Comparison of ENCODE assay signal across 9 cellular contexts in the genomic region with DNA sequence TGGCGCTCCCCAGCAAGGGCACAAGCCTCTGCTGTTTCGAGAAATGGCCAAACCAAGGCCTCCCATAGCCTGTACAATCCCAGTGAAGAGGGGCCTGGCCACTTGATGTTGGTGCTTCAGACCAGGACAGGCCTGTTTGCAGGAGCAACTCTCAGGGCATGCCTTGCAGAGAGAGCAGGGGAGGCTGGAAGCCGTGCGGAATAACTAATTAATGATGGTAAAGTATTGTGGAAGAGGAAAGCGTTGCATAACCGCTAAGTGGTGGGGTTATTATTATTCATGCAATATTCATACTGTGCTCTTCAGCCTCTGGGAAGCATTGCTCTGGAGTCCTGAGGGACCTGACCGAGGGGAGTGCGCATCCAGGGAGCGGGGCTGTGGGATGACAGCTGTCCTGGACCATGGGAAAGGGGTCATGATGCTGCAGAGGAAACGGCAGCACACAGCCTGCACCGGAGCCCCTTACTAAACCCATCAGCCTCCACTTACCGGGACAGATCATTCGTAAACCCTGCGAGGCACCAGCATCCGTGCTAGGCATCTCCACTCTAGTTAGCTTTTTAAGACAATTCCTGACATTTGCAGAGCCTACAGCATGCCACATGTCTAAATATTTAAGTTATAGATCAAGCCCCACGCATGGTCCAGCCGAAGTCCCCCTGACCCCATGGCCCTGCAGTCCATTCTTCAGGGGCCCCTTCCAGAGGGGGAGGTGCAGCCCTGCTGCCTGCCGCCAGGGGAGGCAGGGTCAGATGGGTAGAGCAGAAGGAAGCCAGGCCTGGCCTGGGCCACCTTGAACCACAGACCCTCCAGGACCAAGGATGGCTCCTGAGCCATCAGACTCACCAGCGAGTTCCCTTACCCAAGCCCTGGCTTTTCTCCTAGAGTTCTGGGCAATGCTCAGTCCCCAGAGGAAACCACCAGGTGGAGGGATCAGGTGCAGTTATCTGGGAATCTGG. TPM values are rescaled to one million over a fixed set of nuclear protein-coding genes. Genes with fewer than 3 reads are reported as not detected.
DNase-seq lines count a peak whose midpoint lies in the region; ATAC-seq, FAIRE-seq and TF ChIP-seq lines count a peak whose summit lies in the region.
"Had no signal": no experiment of that assay in that cellular context is flagged by ENCODE, and none has a peak within 500 bp of the region (broad histone marks: within the 10 kb centered on the region; RNA-seq: fewer than 3 reads in every experiment).

No MANE protein-coding gene starts in this region.

- H3K4me2 ChIP-seq in GM12878 (ENCODE audit: control insufficient read depth, insufficient read depth) (peak overlapping the region; percentile 68), trophoblast cell (ENCODE audit: low read length) (no peak overlapping the region)

- H3K36me3 ChIP-seq in GM12878 (ENCODE audit: control insufficient read depth in 2 of 2, insufficient read depth in 2 of 2, low read length in 1 of 2): no peaks in the 10 kb centered on the region; a peak in 1 of 4 replicates
- H3K36me3 ChIP-seq in mesodermal cell (ENCODE audit: control insufficient read depth, insufficient read depth, low read length): no peaks in the 10 kb centered on the region
- H3K36me3 ChIP-seq in trophoblast cell (ENCODE audit: control insufficient read depth in 1 of 2, insufficient read depth in 2 of 2, low read length in 2 of 2): no peaks in the 10 kb centered on the region

- TF ChIP-seq POLR2A in GM12878 (IDR thresholded peaks at IDR 0.05; ENCODE audit: low read depth, low read length): no peak

- no peak overlapping the region for H2BK120ac ChIP-seq in trophoblast cell (ENCODE audit: insufficient read depth, low read length, poor library complexity)

- intact Hi-C loops in GM12878 (cut with micrococcal nuclease; ENCODE audit: unreplicated experiment): loop anchor here (1.0 to 10.0 kb wide), 3 partner anchors 11 to 338 kb away; no protein-coding TSS in a partner anchor

- H2AFZ ChIP-seq in GM12878 (ENCODE audit: control insufficient read depth, low read depth, low read length) (peak overlapping the region; percentile 78), trophoblast cell (ENCODE audit: insufficient read depth, low read length, poor library complexity) (no peak overlapping the region)

- no peak for TF ChIP-seq RAD21 in GM12878 (IDR thresholded peaks at IDR 0.05; ENCODE audit: insufficient read depth, low read depth, low read length)

- ATAC-seq in HG02759 (IDR thresholded peaks at IDR 0.05; ENCODE audit: unreplicated experiment): peak; percentile 2
- ATAC-seq in GM12878: peak; percentile 1; the same call in 1 of the 3 replicates
- ATAC-seq in GM18861 (IDR thresholded peaks at IDR 0.05; ENCODE audit: unreplicated experiment): no peak

- no peak overlapping the region for H3K23ac ChIP-seq in trophoblast cell (ENCODE audit: low read length)

- TF ChIP-seq EP300 in GM12878 (IDR thresholded peaks at IDR 0.05; ENCODE audit: borderline replicate concordance in 1 of 2, control insufficient read depth in 1 of 2, low read depth in 2 of 2, low read length in 2 of 2): no peak

- H3K4me1 ChIP-seq in GM12878 (ENCODE audit: control insufficient read depth, insufficient read depth, low read length) (peaks cover 58% of the 10 kb centered on the region), mesodermal cell (ENCODE audit: control insufficient read depth, insufficient read depth, low read length, poor library complexity, severe bottlenecking) (peaks cover 15% of the 10 kb centered on the region), trophoblast cell (ENCODE audit: control insufficient read depth in 1 of 2, insufficient read depth in 2 of 2, low read length in 2 of 2) (peaks cover 3 to 6% of the 10 kb centered on the region in 2 experiments)

- DNase-seq in GM12865 (ENCODE audit: low read depth): peak; percentile 38
- no peak for DNase-seq in GM12878 (ENCODE audit: low read depth, low spot score)
- DNase-seq in NCI-H345 (lab: John Stamatoyannopoulos, UW): no peak
- DNase-seq in NCI-H2029 (lab: John Stamatoyannopoulos, UW): no peak
- no peak for DNase-seq in trophoblast cell

- H2BK5ac ChIP-seq in trophoblast cell (ENCODE audit: low read depth, low read length, poor library complexity): no peak overlapping the region

- H3K9ac ChIP-seq in GM12878 (ENCODE audit: control insufficient read depth, insufficient read depth, low read length) (peak overlapping the region; percentile 65), trophoblast cell (ENCODE audit: low read length) (no peak overlapping the region)

- H3K27ac ChIP-seq in GM12878 (ENCODE audit: control insufficient read depth, insufficient read depth) (peak overlapping the region; percentile 87), mesodermal cell (ENCODE audit: low read depth, low read length, severe bottlenecking) (peak overlapping the region; percentile 25), trophoblast cell (ENCODE audit: low read depth, low read length) (no peak overlapping the region)

- H3K4ac ChIP-seq in trophoblast cell (ENCODE audit: low read depth, low read length): no peak overlapping the region

- WGBS in GM12878 (ENCODE audit: insufficient coverage, insufficient replicate concordance, low lambda C conversion rate, missing lambda C conversion rate): 82% methylated on average over 19 of the region's 19 CpGs
- WGBS in mesodermal cell (ENCODE audit: insufficient coverage in 2 of 2), 2 experiments: 91 to 96% methylated on average over 11 to 12 of the region's 19 CpGs
- no CpG with 5 or more reads among the region's 19 CpGs for WGBS in trophoblast cell (ENCODE audit: extremely low coverage, insufficient coverage, insufficient read length)

- H3K27me3 ChIP-seq in GM12878 (replicated peaks in 1 of 2; ENCODE audit: control insufficient read depth in 2 of 2, insufficient read depth in 2 of 2, low read length in 1 of 2) (no peaks in the 10 kb centered on the region), trophoblast cell (ENCODE audit: insufficient read depth, low read length) (no peaks in the 10 kb centered on the region)

- in situ Hi-C loops in GM12878 (cut with MboI): loop anchor here (10.0 to 25.0 kb wide), 2 partner anchors 512 to 1461 kb away; no protein-coding TSS in a partner anchor

- H4K91ac ChIP-seq in trophoblast cell (ENCODE audit: low read depth, low read length): no peak overlapping the region

- TF ChIP-seq CTCF in GM12865 (IDR thresholded peaks at IDR 0.05; ENCODE audit: insufficient read depth, low read depth, low read length, missing control alignments): peak; percentile 44
- TF ChIP-seq CTCF in GM12878 (IDR thresholded peaks at IDR 0.05 in 2 of 3, conservative IDR thresholded peaks at IDR 0.05 in 1 of 3; ENCODE audit: control insufficient read depth in 2 of 3, extremely low read depth in 1 of 3, insufficient read depth in 1 of 3, low read depth in 3 of 3, low read length in 3 of 3): peak in 1 of 3 experiments; percentile 47; a peak in 1 of 6 replicates

- RAD21 ChIA-PET in GM12878 (lab: Charles Lee; ENCODE audit: unreplicated experiment): interaction anchor here (0.9 to 1.3 kb wide), 2 partner anchors 12 to 125 kb away, joined by 3 read pairs; a partner anchor contains a TSS

- CTCF ChIA-PET in GM12878 (lab: Yijun Ruan, JAX): interaction anchor here (1.1 kb wide), 1 partner anchor 15 kb away, joined by 4 read pairs; no protein-coding TSS in a partner anchor

- no peak overlapping the region for H4K12ac ChIP-seq in trophoblast cell (ENCODE audit: low read depth, low read length)

- H3K9me3 ChIP-seq in GM12878 (replicated peaks; ENCODE audit: control insufficient read depth, insufficient read depth, low read length): no peaks in the 10 kb centered on the region
- no peaks in the 10 kb centered on the region for H3K9me3 ChIP-seq in mesodermal cell (ENCODE audit: control insufficient read depth, low read length)
- H3K9me3 ChIP-seq in trophoblast cell (ENCODE audit: insufficient read depth, low read depth, low read length): peaks cover 1% of the 10 kb centered on the region

- H2BK12ac ChIP-seq in trophoblast cell (ENCODE audit: low read length): no peak overlapping the region

- no peaks in the 10 kb centered on the region for H3K79me1 ChIP-seq in trophoblast cell (ENCODE audit: low read length)

- SMC1A ChIA-PET in GM12878 (lab: Charles Lee; ENCODE audit: uncharacterized antibody, unreplicated experiment): interaction anchor here (1.5 to 4.0 kb wide), 2 partner anchors 13 to 350 kb away, joined by 3 to 30 read pairs; a partner anchor contains a TSS

- H3K79me2 ChIP-seq in GM12878 (ENCODE audit: control insufficient read depth, insufficient read depth, low read length) (no peaks in the 10 kb centered on the region), trophoblast cell (ENCODE audit: control insufficient read depth, insufficient read depth, low read length, poor library complexity) (no peaks in the 10 kb centered on the region)

- H3K4me3 ChIP-seq in GM12865 (ENCODE audit: low read depth, low read length) (peak overlapping the region; percentile 1; the same call in 1 of the 2 replicates), GM12878 (no peak overlapping the region), mesodermal cell (ENCODE audit: extremely low read depth, insufficient read depth, low read length, poor library complexity, severe bottlenecking) (no peak overlapping the region), trophoblast cell (ENCODE audit: low read depth, low read length) (no peak overlapping the region)

- no peak overlapping the region for H3K18ac ChIP-seq in trophoblast cell (ENCODE audit: low read length)

- BruUV-seq in GM12878 (replicated peaks; lab: Mats Ljungman, UMichigan): TSS peak; percentile 28

- H2AK5ac ChIP-seq in trophoblast cell (ENCODE audit: low read length): no peak overlapping the region

- FAIRE-seq in GM12878 (lab: Jason Lieb, UNC): peak; percentile 23

- H4K8ac ChIP-seq in trophoblast cell (ENCODE audit: low read depth, low read length): no peak overlapping the region

- H4K20me1 ChIP-seq in GM12878 (ENCODE audit: control insufficient read depth, insufficient read depth): no peaks in the 10 kb centered on the region

- no peak overlapping the region for H3K14ac ChIP-seq in trophoblast cell (ENCODE audit: low read length)

- POLR2A ChIA-PET in GM12878 (lab: Charles Lee): no interaction called here

RNA-seq across cellular contexts. Expression of a gene that starts 11.6 kb away (rescaled TPM):
- total RNA-seq in GM12878 (2013; cell fraction: nucleolus; rRNA removed): 135 and 148 TPM in 2 replicates
- total RNA-seq in GM12878 (2014; rRNA removed) (26.5 and 30.6 TPM in 2 replicates), GM12878 (2014; rRNA removed; fragmentation: Illumina TruSeq; extraction: Trizol) (24.0 and 26.3 TPM in 2 replicates), GM12878 (2021) (20.9 and 23.5 TPM in 2 replicates)
- polyA plus RNA-seq in GM12878 (2011; ENCODE audit: low read depth): 8.9 TPM
- polyA plus RNA-seq in GM12878 (2011; rRNA removed) (46.3 and 47.3 TPM in 2 replicates), GM12878 (2014; fragmentation: Illumina TruSeq; extraction: Trizol) (35.6 and 41.3 TPM in 2 replicates), GM12878 (2014; fragmentation: Nextera tagmentation; extraction: Ambion mirVana) (10 to 100 TPM; 25.6 to 28.6 TPM), GM12878 (2014; rRNA removed) (33.9 and 40.4 TPM in 2 replicates), GM12878 (2016; fragmentation: Nextera tagmentation; extraction: Ambion mirVana) (10 to 100 TPM; 10.3 to 12.2 TPM)
- polyA plus RNA-seq in GM12878 (2011; cell fraction: cytosol; rRNA removed): 45.0 and 51.2 TPM in 2 replicates
- 75.4 and 80.5 TPM in 2 replicates for polyA plus RNA-seq in GM12878 (2011; cell fraction: nucleus; rRNA removed)
- 7.0 and 8.7 TPM in 2 replicates for polyA plus RNA-seq in GM12878 (2012)
- 35.0 and 35.7 TPM in 2 replicates for polyA minus RNA-seq in GM12878 (2011; rRNA and poly(A)+ RNA removed)
- 6.0 and 6.5 TPM in 2 replicates for polyA minus RNA-seq in GM12878 (2011; cell fraction: cytosol; rRNA and poly(A)+ RNA removed)
- polyA minus RNA-seq in GM12878 (2011; cell fraction: nucleus; rRNA and poly(A)+ RNA removed): 13.5 and 14.6 TPM in 2 replicates
- polyA plus RNA-seq in mesodermal cell (2013, experiment 1 of 2): 0.55 TPM
- 0.30 TPM for polyA plus RNA-seq in mesodermal cell (2013, experiment 2 of 2)
- 0.07 and 0.15 TPM in 2 replicates for polyA plus RNA-seq in trophoblast cell (2013)

RNA-seq across cellular contexts. Expression of a gene that starts 42.8 kb away (rescaled TPM):
- not detected in 2 replicates for total RNA-seq in GM12878 (2013; cell fraction: nucleolus; rRNA removed)
- total RNA-seq in GM12878 (2014; rRNA removed) (not detected in 2 replicates), GM12878 (2014; rRNA removed; fragmentation: Illumina TruSeq; extraction: Trizol) (not detected in 2 replicates), GM12878 (2021) (not detected in 2 replicates)
- polyA plus RNA-seq in GM12878 (2011; ENCODE audit: low read depth): not detected
- polyA plus RNA-seq in GM12878 (2011; rRNA removed) (not detected in 2 replicates), GM12878 (2014; fragmentation: Illumina TruSeq; extraction: Trizol) (not detected in 2 replicates), GM12878 (2014; fragmentation: Nextera tagmentation; extraction: Ambion mirVana) (not detected), GM12878 (2014; rRNA removed) (not detected in 2 replicates), GM12878 (2016; fragmentation: Nextera tagmentation; extraction: Ambion mirVana) (not detected)
- polyA plus RNA-seq in GM12878 (2011; cell fraction: cytosol; rRNA removed): 0.10 TPM in 1 of 2 replicates, not detected in the other
- polyA plus RNA-seq in GM12878 (2011; cell fraction: nucleus; rRNA removed): 0.15 TPM in 1 of 2 replicates, not detected in the other
- polyA plus RNA-seq in GM12878 (2012): not detected in 2 replicates
- 0.36 TPM in 1 of 2 replicates, not detected in the other for polyA minus RNA-seq in GM12878 (2011; rRNA and poly(A)+ RNA removed)
- not detected in 2 replicates for polyA minus RNA-seq in GM12878 (2011; cell fraction: cytosol; rRNA and poly(A)+ RNA removed)
- not detected in 2 replicates for polyA minus RNA-seq in GM12878 (2011; cell fraction: nucleus; rRNA and poly(A)+ RNA removed)
- polyA plus RNA-seq in mesodermal cell (2013, experiment 1 of 2): not detected
- not detected for polyA plus RNA-seq in mesodermal cell (2013, experiment 2 of 2)
- polyA plus RNA-seq in trophoblast cell (2013): not detected in 2 replicates
- total RNA-seq: mononuclear cell had no signal
